In the genomic region with DNA sequence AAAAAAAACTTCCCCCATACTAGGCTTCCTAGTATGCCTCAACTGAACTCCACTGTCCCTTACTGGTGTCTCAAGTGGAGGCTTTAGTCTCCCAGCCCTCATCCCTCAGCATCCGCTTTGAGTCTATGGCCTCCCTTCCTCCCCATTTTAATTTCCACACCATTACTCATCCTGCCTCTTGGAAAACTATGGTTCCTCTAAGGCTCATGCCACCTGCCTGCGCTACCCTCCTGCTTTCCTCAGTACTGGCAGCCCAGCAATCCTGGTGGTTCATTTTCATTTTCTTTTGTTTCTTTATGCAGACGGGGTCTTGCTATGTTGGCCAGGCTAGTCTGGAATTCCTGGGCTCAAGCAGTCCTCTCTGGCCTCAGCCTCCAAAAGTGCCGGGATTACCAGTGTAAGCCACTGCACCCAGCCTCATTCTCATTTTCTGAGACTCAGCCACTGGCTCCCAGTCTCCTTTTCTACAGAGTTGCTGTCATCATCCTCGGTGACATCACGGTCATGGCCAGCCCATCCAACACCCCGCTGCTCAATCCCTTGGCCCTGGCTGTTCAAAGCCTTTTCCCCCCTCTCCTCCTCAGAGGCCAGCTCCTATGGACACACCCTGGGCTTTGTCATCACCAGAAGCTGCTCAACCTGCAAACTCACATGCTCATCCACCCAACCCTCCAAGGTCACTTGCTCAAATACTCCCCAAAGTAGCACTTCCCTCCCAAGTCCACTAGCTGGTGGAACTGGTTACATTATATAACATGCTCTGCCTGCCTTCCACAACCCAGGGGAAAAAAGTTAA, we compare ENCODE assay signal across 10 cellular contexts. TPM values are rescaled to one million over a fixed set of nuclear protein-coding genes. Genes with fewer than 3 reads are reported as not detected.
DNase-seq lines count a peak whose midpoint lies in the region; ATAC-seq and TF ChIP-seq lines count a peak whose summit lies in the region.
"Had no signal": no experiment of that assay in that cellular context is flagged by ENCODE, and none has a peak within 500 bp of the region (broad histone marks: within the 10 kb centered on the region; RNA-seq: fewer than 3 reads in every experiment).

No MANE protein-coding gene starts in this region.

- intact Hi-C loops in adrenal gland (cut with DNase I) (no loop called here), thyroid gland (cut with DNase I) (no loop called here)

- TF ChIP-seq CTCF in adrenal gland (IDR thresholded peaks at IDR 0.05) (peak in 1 of 6 experiments; percentile 10), thyroid gland (IDR thresholded peaks at IDR 0.05) (no peak)

- no peaks in the 10 kb centered on the region for H3K9me3 ChIP-seq in adrenal gland (replicated peaks in 1 of 3)
- H3K9me3 ChIP-seq in thyroid gland, result no peaks in the 10 kb centered on the region

- no peak for DNase-seq in activated T-cell treated with anti-CD3 and anti-CD28 coated beads, Interleukin-2, amount 50 U/mL, for 72 hours
- DNase-seq in activated T-cell treated with anti-CD3 and anti-CD28 coated beads for 4 hours (no peak), adrenal gland (peak in 3 of 7 donors; percentile 60 to 72 (median 72)), memory B cell (ENCODE audit: low spot score in 2 of 2) (no peak), thyroid gland (no peak)
- DNase-seq: activated CD4-positive, alpha-beta T cell treated with anti-CD3 and anti-CD28 coated beads, Interleukin-2, amount 50 U/mL, for 48 hours; NCI-H2227 treated with DMSO at 0.1 percent for 48 hours had no signal

- H3K36me3 ChIP-seq in adrenal gland (replicated peaks in 1 of 2) (no peaks in the 10 kb centered on the region), thyroid gland (no peaks in the 10 kb centered on the region)

- no peak for ATAC-seq in activated T-cell treated with anti-CD3 and anti-CD28 coated beads, Interleukin-2, amount 50 U/mL, for 72 hours (replicated peaks in 1 of 2)
- no peak for ATAC-seq in memory B cell (ENCODE audit: low read depth)
- ATAC-seq in GM18505 (IDR thresholded peaks at IDR 0.05; ENCODE audit: unreplicated experiment), result no peak
- ATAC-seq in GM18519 (IDR thresholded peaks at IDR 0.05; ENCODE audit: low FRiP score, unreplicated experiment), result no peak
- ATAC-seq in HG02571 (IDR thresholded peaks at IDR 0.05; ENCODE audit: unreplicated experiment), result no peak

- H3K4me3 ChIP-seq in adrenal gland (no peak overlapping the region), thyroid gland (replicated peaks in 1 of 3) (no peak overlapping the region)

- H3K27me3 ChIP-seq in adrenal gland (no peaks in the 10 kb centered on the region), thyroid gland (no peaks in the 10 kb centered on the region)

- WGBS in adrenal gland, 4 donors, result 70 to 79% (median 75%) methylated on average over 7 of the region's 7 CpGs
- WGBS in thyroid gland, 2 donors, result 93% methylated on average over 7 of the region's 7 CpGs

- peak overlapping the region; percentile 93 to 98 for H3K4me3 Mint-ChIP-seq in activated T-cell treated with anti-CD3 and anti-CD28 coated beads, Interleukin-2, amount 50 U/mL, for 72 hours
- peak overlapping the region; percentile 25 for H3K4me3 Mint-ChIP-seq in memory B cell

- H3K4me1 ChIP-seq in adrenal gland (replicated peaks in 1 of 2) (peaks cover 36 to 64% of the 10 kb centered on the region in 2 donors), thyroid gland (peaks cover 29 to 57% of the 10 kb centered on the region in 2 donors)

- TF ChIP-seq POLR2A in adrenal gland (IDR thresholded peaks at IDR 0.05) (no peak), thyroid gland (IDR thresholded peaks at IDR 0.05) (no peak), GM18505 (IDR thresholded peaks at IDR 0.05; ENCODE audit: borderline replicate concordance, extremely low read depth, insufficient read depth, insufficient read length) (no peak)

- peaks cover 2 to 3% of the 10 kb centered on the region in 2 donors for H3K36me3 Mint-ChIP-seq in activated T-cell treated with anti-CD3 and anti-CD28 coated beads, Interleukin-2, amount 50 U/mL, for 72 hours (ENCODE audit: insufficient read depth in 2 of 2)
- no peaks in the 10 kb centered on the region for H3K36me3 Mint-ChIP-seq in memory B cell

- H3K4me1 Mint-ChIP-seq in activated T-cell treated with anti-CD3 and anti-CD28 coated beads, Interleukin-2, amount 50 U/mL, for 72 hours (ENCODE audit: low read depth), result peaks cover 86% of the 10 kb centered on the region
- H3K4me1 Mint-ChIP-seq in memory B cell, result peaks cover 53% of the 10 kb centered on the region

- no peaks in the 10 kb centered on the region for H3K27me3 Mint-ChIP-seq in activated T-cell treated with anti-CD3 and anti-CD28 coated beads, Interleukin-2, amount 50 U/mL, for 72 hours (ENCODE audit: low read depth)
- no peaks in the 10 kb centered on the region for H3K27me3 Mint-ChIP-seq in memory B cell

- H3K27ac ChIP-seq in adrenal gland (peak overlapping the region in 4 of 5 donors; percentile 95 to 99 (median 98)), thyroid gland (peak overlapping the region; percentile 98 to 99 (median 99))

- H3K9me3 Mint-ChIP-seq in activated T-cell treated with anti-CD3 and anti-CD28 coated beads, Interleukin-2, amount 50 U/mL, for 72 hours, result no peaks in the 10 kb centered on the region
- H3K9me3 Mint-ChIP-seq in memory B cell, result no peaks in the 10 kb centered on the region

- H3K27ac Mint-ChIP-seq in activated T-cell treated with anti-CD3 and anti-CD28 coated beads, Interleukin-2, amount 50 U/mL, for 72 hours, result peak overlapping the region; percentile 98
- peak overlapping the region; percentile 99 for H3K27ac Mint-ChIP-seq in memory B cell

RNA-seq across cellular contexts. Expression of a gene that starts 2.3 kb away (rescaled TPM):
- total RNA-seq in activated T-cell treated with anti-CD3 and anti-CD28 coated beads, Interleukin-2, amount 50 U/mL, for 72 hours, result 10 to 100 TPM; 32.4 to 34.6 TPM
- 10 to 100 TPM; 12.6 to 70.0 (median 43.4) TPM for total RNA-seq in adrenal gland
- polyA plus RNA-seq in adrenal gland, result 10 to 100 TPM; 41.4 to 45.1 (median 42.1) TPM
- total RNA-seq in thyroid gland, result 10 to 100 TPM; 15.0 to 28.2 (median 21.2) TPM

RNA-seq across cellular contexts. Expression of a gene that starts 17.1 kb away (rescaled TPM):
- total RNA-seq in activated T-cell treated with anti-CD3 and anti-CD28 coated beads, Interleukin-2, amount 50 U/mL, for 72 hours, result 10 to 100 TPM; 28.0 to 48.0 TPM
- total RNA-seq in adrenal gland (100 to 1,000 TPM; 120 to 342 (median 271) TPM), thyroid gland (100 to 1,000 TPM; 139 to 205 (median 181) TPM)
- 100 to 1,000 TPM in 2 of 3 donors, 10 to 100 TPM in 1; 97.0 to 184 (median 110) TPM for polyA plus RNA-seq in adrenal gland

RNA-seq across cellular contexts. Expression of a gene that starts 22.8 kb away (rescaled TPM):
- total RNA-seq in activated T-cell treated with anti-CD3 and anti-CD28 coated beads, Interleukin-2, amount 50 U/mL, for 72 hours, result 10 to 100 TPM; 43.6 to 45.3 TPM
- total RNA-seq in adrenal gland (10 to 100 TPM; 26.2 to 61.1 (median 43.4) TPM), thyroid gland (10 to 100 TPM; 28.6 to 48.3 (median 42.9) TPM)
- 10 to 100 TPM; 28.2 to 44.1 (median 29.2) TPM for polyA plus RNA-seq in adrenal gland

RNA-seq across cellular contexts. Expression of a gene that starts 31.7 kb away (rescaled TPM):
- total RNA-seq in activated T-cell treated with anti-CD3 and anti-CD28 coated beads, Interleukin-2, amount 50 U/mL, for 72 hours, result 10 to 100 TPM; 55.8 to 58.6 TPM
- 100 to 1,000 TPM in 7 of 8 donors, 10 to 100 TPM in 1; 86.2 to 240 (median 126) TPM for total RNA-seq in adrenal gland
- polyA plus RNA-seq in adrenal gland, result 100 to 1,000 TPM; 167 to 260 (median 249) TPM
- total RNA-seq in thyroid gland, result 100 to 1,000 TPM; 108 to 168 (median 123) TPM

RNA-seq across cellular contexts. Expression of a gene that starts 35.7 kb away (rescaled TPM):
- 100 to 1,000 TPM; 251 to 304 TPM for total RNA-seq in activated T-cell treated with anti-CD3 and anti-CD28 coated beads, Interleukin-2, amount 50 U/mL, for 72 hours
- total RNA-seq in adrenal gland (10 to 100 TPM; 23.2 to 41.4 (median 29.5) TPM), thyroid gland (10 to 100 TPM; 14.3 to 29.5 (median 22.6) TPM)
- polyA plus RNA-seq in adrenal gland, result 10 to 100 TPM; 12.4 to 51.0 (median 22.3) TPM
